11 cellular contexts compared by ENCODE assay signal in genomic region chr11:57071829-57072228, GRCh38.
DNase-seq lines count a peak whose midpoint lies in the region; ATAC-seq lines count a peak whose summit lies in the region.
"Had no signal": no experiment of that assay in that cellular context is flagged by ENCODE, and none has a peak within 500 bp of the region (broad histone marks: within the 10 kb centered on the region; RNA-seq: fewer than 3 reads in every experiment).

No MANE protein-coding gene starts in this region.

- no peaks in the 10 kb centered on the region for H3K27me3 Mint-ChIP-seq in stimulated activated memory B cell treated with anti-CD40 and anti-IgM and Interleukin-4, amounts not matched to agents 10 μg/mL and 1 μg/mL and 100 μg/mL, for 72 hours
- H3K27me3 Mint-ChIP-seq in T-helper 17 cell = no peaks in the 10 kb centered on the region

- no peak overlapping the region for H3K4me3 Mint-ChIP-seq in stimulated activated memory B cell treated with anti-CD40 and anti-IgM and Interleukin-4, amounts not matched to agents 10 μg/mL and 1 μg/mL and 100 μg/mL, for 72 hours
- H3K4me3 Mint-ChIP-seq in T-helper 17 cell = no peak overlapping the region

- no peaks in the 10 kb centered on the region for H3K79me2 ChIP-seq in ACC112 (ENCODE audit: control insufficient read depth, insufficient read depth, low read length, unreplicated experiment)

- H2AK5ac ChIP-seq in neuronal stem cell (ENCODE audit: low read depth, low read length) = no peak overlapping the region

- H2BK5ac ChIP-seq in neuronal stem cell (ENCODE audit: low read length) = no peak overlapping the region

- H3K9me3 Mint-ChIP-seq in stimulated activated memory B cell treated with anti-CD40 and anti-IgM and Interleukin-4, amounts not matched to agents 10 μg/mL and 1 μg/mL and 100 μg/mL, for 72 hours = no peaks in the 10 kb centered on the region

- no peak overlapping the region for H4K8ac ChIP-seq in neuronal stem cell (ENCODE audit: low read depth, low read length)

- H3K14ac ChIP-seq in neuronal stem cell (ENCODE audit: low read length) = no peak overlapping the region

- H2AFZ ChIP-seq in ACC112 (ENCODE audit: low read length, unreplicated experiment) (peak overlapping the region; percentile 2), neuronal stem cell (ENCODE audit: low read length) (peak overlapping the region; percentile 13)

- H3K4ac ChIP-seq in neuronal stem cell (ENCODE audit: low read length) = no peak overlapping the region

- H3K18ac ChIP-seq in neuronal stem cell (ENCODE audit: low read length) = no peak overlapping the region

- H3K4me2 ChIP-seq in neuronal stem cell (ENCODE audit: insufficient read depth, low read length, poor library complexity, severe bottlenecking) = no peak overlapping the region
- H3K4me2 ChIP-seq: BLaER1 had no signal

- no peak overlapping the region for H3K27ac Mint-ChIP-seq in stimulated activated memory B cell treated with anti-CD40 and anti-IgM and Interleukin-4, amounts not matched to agents 10 μg/mL and 1 μg/mL and 100 μg/mL, for 72 hours
- no peak overlapping the region for H3K27ac Mint-ChIP-seq in T-helper 17 cell

- H3K79me1 ChIP-seq in neuronal stem cell (ENCODE audit: low read depth, low read length) = no peaks in the 10 kb centered on the region

- H3K36me3 Mint-ChIP-seq in stimulated activated memory B cell treated with anti-CD40 and anti-IgM and Interleukin-4, amounts not matched to agents 10 μg/mL and 1 μg/mL and 100 μg/mL, for 72 hours = no peaks in the 10 kb centered on the region
- no peaks in the 10 kb centered on the region for H3K36me3 Mint-ChIP-seq in T-helper 17 cell (ENCODE audit: low read depth)

- in situ Hi-C loops in HAP-1 (cut with MboI; ENCODE audit: low sequenced_read_pairs) = no loop called here

- H3K36me3 ChIP-seq in ACC112 (ENCODE audit: insufficient read depth, low read length) (no peaks in the 10 kb centered on the region), neuronal stem cell (replicated peaks in 1 of 2; ENCODE audit: control insufficient read depth in 2 of 2, insufficient read depth in 2 of 2, low read length in 2 of 2) (no peaks in the 10 kb centered on the region), HAP-1 (replicated peaks) (no peaks in the 10 kb centered on the region)
- H3K36me3 ChIP-seq: BLaER1 had no signal

- no peak overlapping the region for H2BK120ac ChIP-seq in neuronal stem cell (ENCODE audit: low read depth, low read length)

- H4K91ac ChIP-seq in neuronal stem cell (ENCODE audit: low read depth, low read length, poor library complexity) = no peak overlapping the region

- H3K4me1 Mint-ChIP-seq in stimulated activated memory B cell treated with anti-CD40 and anti-IgM and Interleukin-4, amounts not matched to agents 10 μg/mL and 1 μg/mL and 100 μg/mL, for 72 hours = no peaks in the 10 kb centered on the region
- no peaks in the 10 kb centered on the region for H3K4me1 Mint-ChIP-seq in T-helper 17 cell

- no peak overlapping the region for H3K4me3 ChIP-seq in ACC112 (ENCODE audit: low read depth, low read length)
- H3K4me3 ChIP-seq in neuronal stem cell (ENCODE audit: low read length in 2 of 2) = no peak overlapping the region
- no peak overlapping the region for H3K4me3 ChIP-seq in HAP-1
- H3K4me3 ChIP-seq: BLaER1 had no signal

- H3K4me1 ChIP-seq in ACC112 (ENCODE audit: control insufficient read depth, insufficient read depth, low read length, unreplicated experiment) (peaks cover 25% of the 10 kb centered on the region), neuronal stem cell (ENCODE audit: control insufficient read depth in 2 of 2, insufficient read depth in 1 of 2, low read depth in 1 of 2, low read length in 2 of 2) (peaks cover 0 to 2% of the 10 kb centered on the region in 2 donors), HAP-1 (no peaks in the 10 kb centered on the region)
- H3K4me1 ChIP-seq: BLaER1 had no signal

- no peak overlapping the region for H2BK15ac ChIP-seq in neuronal stem cell (ENCODE audit: low read length)

- DNase-seq in dermis blood vessel endothelial cell = peak; percentile 29
- DNase-seq in neuronal stem cell (ENCODE audit: low spot score) = no peak
- no peak for DNase-seq in NCI-H1092 treated with DMSO at 0.1 percent for 48 hours (lab: John Stamatoyannopoulos, UW)
- no peak for DNase-seq in HAP-1 (ENCODE audit: low spot score in 2 of 2)
- no peak for DNase-seq in T-helper 17 cell
- DNase-seq: NCI-H2029 treated with DMSO at 0.1 percent for 48 hours; stimulated activated naive CD8-positive, alpha-beta T cell treated with anti-CD3 and anti-CD28 coated beads, Interleukin-15, Interleukin-2, amounts not matched to agents 100 U/mL and 50 U/mL, for 24 hours had no signal

- no peak overlapping the region for H2BK12ac ChIP-seq in neuronal stem cell (ENCODE audit: low read length)

- ATAC-seq in HG02884 (IDR thresholded peaks at IDR 0.05; ENCODE audit: unreplicated experiment) = peak; percentile 64
- no peak for ATAC-seq in stimulated activated memory B cell treated with anti-CD40 and anti-IgM and Interleukin-4, amounts not matched to agents 10 μg/mL and 1 μg/mL and 100 μg/mL, for 72 hours
- ATAC-seq in T-helper 17 cell = no peak
- ATAC-seq: stimulated activated naive CD8-positive, alpha-beta T cell treated with anti-CD3 and anti-CD28 coated beads, Interleukin-15, Interleukin-2, amounts not matched to agents 100 U/mL and 50 U/mL, for 24 hours had no signal

- peak overlapping the region; percentile 88 for H3K27ac ChIP-seq in ACC112 (ENCODE audit: low read depth, low read length)
- H3K27ac ChIP-seq in neuronal stem cell (replicated peaks; ENCODE audit: low read length) = no peak overlapping the region
- H3K27ac ChIP-seq: BLaER1 had no signal

- no peak overlapping the region for H3K23ac ChIP-seq in neuronal stem cell (ENCODE audit: low read depth, low read length, poor library complexity)

- no peaks in the 10 kb centered on the region for H3K27me3 ChIP-seq in ACC112 (ENCODE audit: insufficient read depth, low read length)
- H3K27me3 ChIP-seq in neuronal stem cell (ENCODE audit: control insufficient read depth in 3 of 3, insufficient read depth in 3 of 3, low read depth in 1 of 3, low read length in 3 of 3) = no peaks in the 10 kb centered on the region
- no peaks in the 10 kb centered on the region for H3K27me3 ChIP-seq in HAP-1 (ENCODE audit: low read depth)
- H3K27me3 ChIP-seq: BLaER1 had no signal

- no peaks in the 10 kb centered on the region for H3K9me3 ChIP-seq in neuronal stem cell (replicated peaks in 1 of 2; ENCODE audit: control insufficient read depth in 2 of 2, insufficient read depth in 1 of 2, low read depth in 1 of 2, low read length in 2 of 2)
- H3K9me3 ChIP-seq in HAP-1 = no peaks in the 10 kb centered on the region
- no peaks in the 10 kb centered on the region for H3K9me3 ChIP-seq in T-helper 17 cell (ENCODE audit: control insufficient read depth, low read length, poor library complexity, severe bottlenecking)
- H3K9me3 ChIP-seq: BLaER1 had no signal

- no peak overlapping the region for H3K9ac ChIP-seq in neuronal stem cell (ENCODE audit: low read depth, low read length, poor library complexity)
- H3K9ac ChIP-seq: BLaER1 had no signal
